1 cellular context compared by ENCODE assay signal in genomic region chr5:139667001-139667729, GRCh38.
TF ChIP-seq lines count a peak whose summit lies in the region.

No MANE protein-coding gene starts in this region.

TF ChIP-seq in IMR-90, 13 proteins besides CTCF, POLR2A, EP300 and RAD21 (continued from another document):
- TF ChIP-seq USF2 (IDR thresholded peaks at IDR 0.05; ENCODE audit: low read depth, low read length) = no peak
- TF ChIP-seq MXI1 (IDR thresholded peaks at IDR 0.05; ENCODE audit: borderline replicate concordance, low read depth, low read length) = no peak
- no peak for TF ChIP-seq FOS (IDR thresholded peaks at IDR 0.05; ENCODE audit: low read depth, low read length)
- no peak for TF ChIP-seq MAFK (IDR thresholded peaks at IDR 0.05; ENCODE audit: low read depth, low read length)
- no peak for TF ChIP-seq RCOR1 (IDR thresholded peaks at IDR 0.05; ENCODE audit: insufficient replicate concordance, low read length)
TF ChIP-seq in IMR-90: peak in this region for 0.
